8 cellular contexts compared by ENCODE assay signal in the genomic region with DNA sequence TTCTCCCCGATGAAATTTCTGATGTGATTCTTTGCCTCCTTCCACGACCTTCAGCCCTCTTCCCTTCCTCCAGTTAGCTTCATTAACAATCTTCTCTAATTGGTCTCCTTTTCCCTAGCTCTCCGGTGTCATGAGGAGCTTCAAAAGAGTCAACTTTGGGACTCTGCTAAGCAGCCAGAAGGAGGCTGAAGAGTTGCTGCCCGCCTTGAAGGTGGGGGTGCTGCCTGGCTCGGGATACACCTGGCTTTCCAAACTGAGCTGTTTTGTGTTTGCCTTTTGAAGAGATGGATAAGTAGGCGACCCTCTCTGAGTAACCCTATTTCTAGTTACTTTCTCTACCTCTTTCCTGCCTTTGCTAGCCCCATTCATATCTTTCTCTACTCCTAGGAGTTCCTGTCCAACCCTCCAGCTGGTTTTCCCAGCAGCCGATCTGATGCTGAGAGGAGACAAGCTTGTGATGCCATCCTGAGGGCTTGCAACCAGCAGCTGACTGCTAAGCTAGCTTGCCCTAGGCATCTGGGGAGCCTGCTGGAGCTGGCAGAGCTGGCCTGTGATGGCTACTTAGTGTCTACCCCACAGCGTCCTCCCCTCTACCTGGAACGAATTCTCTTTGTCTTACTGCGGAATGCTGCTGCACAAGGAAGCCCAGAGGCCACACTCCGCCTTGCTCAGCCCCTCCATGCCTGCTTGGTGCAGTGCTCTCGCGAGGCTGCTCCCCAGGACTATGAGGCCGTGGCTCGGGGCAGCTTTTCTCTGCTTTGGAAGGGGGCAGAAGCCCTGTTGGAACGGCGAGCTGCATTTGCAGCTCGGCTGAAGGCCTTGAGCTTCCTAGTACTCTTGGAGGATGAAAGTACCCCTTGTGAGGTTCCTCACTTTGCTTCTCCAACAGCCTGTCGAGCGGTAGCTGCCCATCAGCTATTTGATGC. TPM values are rescaled to one million over a fixed set of nuclear protein-coding genes. Genes with fewer than 3 reads are reported as not detected.
DNase-seq lines count a peak whose midpoint lies in the region; ATAC-seq and TF ChIP-seq lines count a peak whose summit lies in the region.

No MANE protein-coding gene starts in this region.

- CTCF ChIA-PET in MCF 10A (lab: Yijun Ruan, JAX), result interaction anchor here (0.6 to 6.6 kb wide), 16 partner anchors 9 to 1219 kb away, joined by 3 to 42 read pairs (median 4); a partner anchor contains a TSS

- H3K9me3 Mint-ChIP-seq in MCF 10A (ENCODE audit: unreplicated experiment), result no peaks in the 10 kb centered on the region

- peak overlapping the region; percentile 43 to 89 (median 84); a peak in 21 of 22 replicates for H3K27ac ChIP-seq in BLaER1 treated with 17β-estradiol and CSF1 and Interleukin-3, amounts not matched to agents 10 nM and 100 nM

- no peaks in the 10 kb centered on the region for H3K27me3 Mint-ChIP-seq in MCF 10A (ENCODE audit: insufficient read depth, unreplicated experiment)

- H3K36me3 Mint-ChIP-seq in MCF 10A (ENCODE audit: insufficient read depth, unreplicated experiment), result no peaks in the 10 kb centered on the region

- H3K4me1 Mint-ChIP-seq in MCF 10A (ENCODE audit: insufficient read depth, unreplicated experiment), result peaks cover 15% of the 10 kb centered on the region

- TF ChIP-seq CTCF in MCF 10A (IDR thresholded peaks at IDR 0.05; ENCODE audit: unreplicated experiment), result no peak

- TSS peak; percentile 76 for BruUV-seq in MCF 10A (replicated peaks; lab: Mats Ljungman, UMichigan)

- H3K4me2 ChIP-seq in BLaER1 treated with 17β-estradiol and CSF1 and Interleukin-3, amounts not matched to agents 10 nM and 100 nM, result peak overlapping the region; percentile 76 to 97 (median 91)

- ATAC-seq in HG03457 (IDR thresholded peaks at IDR 0.05; ENCODE audit: unreplicated experiment), result peak; percentile 5

- H3K9me3 ChIP-seq in BLaER1 treated with 17β-estradiol and CSF1 and Interleukin-3, amounts not matched to agents 10 nM and 100 nM (replicated peaks in 1 of 11), result no peaks in the 10 kb centered on the region
- no peaks in the 10 kb centered on the region for H3K9me3 ChIP-seq in mucosa of stomach (ENCODE audit: control insufficient read depth, low read length)

- H3K27ac Mint-ChIP-seq in MCF 10A (ENCODE audit: low read depth, unreplicated experiment), result peak overlapping the region; percentile 76

- H3K4me3 Mint-ChIP-seq in MCF 10A (ENCODE audit: unreplicated experiment), result peak overlapping the region; percentile 90

- H3K4me3 ChIP-seq in BLaER1 treated with 17β-estradiol and CSF1 and Interleukin-3, amounts not matched to agents 10 nM and 100 nM, result peak overlapping the region; percentile 56 to 87 (median 76)
- peak overlapping the region; percentile 96 for H3K4me3 ChIP-seq in mucosa of stomach (ENCODE audit: low read length)

- no peaks in the 10 kb centered on the region for H3K27me3 ChIP-seq in BLaER1 treated with 17β-estradiol and CSF1 and Interleukin-3, amounts not matched to agents 10 nM and 100 nM
- H3K27me3 ChIP-seq in mucosa of stomach (ENCODE audit: control insufficient read depth, insufficient read depth, low read length), result no peaks in the 10 kb centered on the region

- H3K36me3 ChIP-seq in BLaER1 treated with 17β-estradiol and CSF1 and Interleukin-3, amounts not matched to agents 10 nM and 100 nM, result peaks cover 0 to 50% (median 39%) of the 10 kb centered on the region in 11 experiments; a peak in 16 of 22 replicates
- H3K36me3 ChIP-seq in mucosa of stomach (ENCODE audit: control insufficient read depth, insufficient read depth, low read length), result no peaks in the 10 kb centered on the region

- intact Hi-C loops in MCF 10A (cut with micrococcal nuclease), result loop anchor here (5.0 kb wide), 1 partner anchor 57 kb away; no protein-coding TSS in a partner anchor

- peaks cover 31 to 64% (median 47%) of the 10 kb centered on the region in 10 experiments for H3K4me1 ChIP-seq in BLaER1 treated with 17β-estradiol and CSF1 and Interleukin-3, amounts not matched to agents 10 nM and 100 nM
- H3K4me1 ChIP-seq in mucosa of stomach (ENCODE audit: control insufficient read depth, insufficient read depth, low read length), result peaks cover 8% of the 10 kb centered on the region

- H3K9ac ChIP-seq in BLaER1 treated with 17β-estradiol and CSF1 and Interleukin-3, amounts not matched to agents 10 nM and 100 nM, result peak overlapping the region; percentile 74 to 89 (median 86)
- peak overlapping the region; percentile 75 for H3K9ac ChIP-seq in mucosa of stomach (ENCODE audit: low read length)

- DNase-seq in MCF 10A (ENCODE audit: unreplicated experiment) (peak; percentile 12), SK-N-DZ (ENCODE audit: low spot score) (no peak), SIG-M5 (lab: John Stamatoyannopoulos, UW) (no peak), NCI-H526 treated with DMSO at 0.1 percent for 48 hours (lab: John Stamatoyannopoulos, UW) (no peak)
- no peak for DNase-seq in activated CD4-positive, alpha-beta T cell treated with anti-CD3 and anti-CD28 coated beads for 1 hour

- POLR2A ChIA-PET in MCF 10A (lab: Yijun Ruan, JAX), result interaction anchor here (0.9 to 3.9 kb wide), 11 partner anchors 15 to 190 kb away, joined by 3 to 20 read pairs (median 6); a partner anchor contains a TSS

- H4K20me1 ChIP-seq in BLaER1 treated with 17β-estradiol and CSF1 and Interleukin-3, amounts not matched to agents 10 nM and 100 nM, result peaks cover 0 to 26% (median 13%) of the 10 kb centered on the region in 11 experiments; a peak in 8 of 22 replicates

RNA-seq across cellular contexts. Expression of a gene that starts 0.8 kb away (rescaled TPM):
- 9.8 and 12.1 TPM in 2 replicates for total RNA-seq in MCF 10A (2022)
- 60.0 and 67.0 TPM in 2 replicates for polyA plus RNA-seq in SK-N-DZ (2014; cell fraction: cytosol; rRNA removed)
- polyA plus RNA-seq in SK-N-DZ (2014; cell fraction: nucleus; rRNA removed), result 114 and 155 TPM in 2 replicates

RNA-seq across cellular contexts. Expression of a gene that starts 26.4 kb away (rescaled TPM):
- total RNA-seq in MCF 10A (2022), result 205 and 229 TPM in 2 replicates
- 675 and 816 TPM in 2 replicates for polyA plus RNA-seq in SK-N-DZ (2014; cell fraction: cytosol; rRNA removed)
- polyA plus RNA-seq in SK-N-DZ (2014; cell fraction: nucleus; rRNA removed), result 822 and 978 TPM in 2 replicates

RNA-seq across cellular contexts. Expression of a gene that starts 30.6 kb away (rescaled TPM):
- 79.8 and 80.9 TPM in 2 replicates for total RNA-seq in MCF 10A (2022)
- polyA plus RNA-seq in SK-N-DZ (2014; cell fraction: cytosol; rRNA removed), result 99.9 and 106 TPM in 2 replicates
- polyA plus RNA-seq in SK-N-DZ (2014; cell fraction: nucleus; rRNA removed), result 62.8 and 70.8 TPM in 2 replicates

RNA-seq across cellular contexts. Expression of a gene that starts 36.9 kb away (rescaled TPM):
- total RNA-seq in MCF 10A (2022), result 30.9 and 43.7 TPM in 2 replicates
- polyA plus RNA-seq in SK-N-DZ (2014; cell fraction: cytosol; rRNA removed), result 0.35 and 2.0 TPM in 2 replicates
- polyA plus RNA-seq in SK-N-DZ (2014; cell fraction: nucleus; rRNA removed), result 1.9 and 2.2 TPM in 2 replicates

RNA-seq across cellular contexts. Expression of a gene that starts 52.5 kb away (rescaled TPM):
- 52.7 and 60.5 TPM in 2 replicates for total RNA-seq in MCF 10A (2022)
- 147 and 171 TPM in 2 replicates for polyA plus RNA-seq in SK-N-DZ (2014; cell fraction: cytosol; rRNA removed)
- 254 and 291 TPM in 2 replicates for polyA plus RNA-seq in SK-N-DZ (2014; cell fraction: nucleus; rRNA removed)
